ENCODE assay signal across 9 cellular contexts in the genomic region with DNA sequence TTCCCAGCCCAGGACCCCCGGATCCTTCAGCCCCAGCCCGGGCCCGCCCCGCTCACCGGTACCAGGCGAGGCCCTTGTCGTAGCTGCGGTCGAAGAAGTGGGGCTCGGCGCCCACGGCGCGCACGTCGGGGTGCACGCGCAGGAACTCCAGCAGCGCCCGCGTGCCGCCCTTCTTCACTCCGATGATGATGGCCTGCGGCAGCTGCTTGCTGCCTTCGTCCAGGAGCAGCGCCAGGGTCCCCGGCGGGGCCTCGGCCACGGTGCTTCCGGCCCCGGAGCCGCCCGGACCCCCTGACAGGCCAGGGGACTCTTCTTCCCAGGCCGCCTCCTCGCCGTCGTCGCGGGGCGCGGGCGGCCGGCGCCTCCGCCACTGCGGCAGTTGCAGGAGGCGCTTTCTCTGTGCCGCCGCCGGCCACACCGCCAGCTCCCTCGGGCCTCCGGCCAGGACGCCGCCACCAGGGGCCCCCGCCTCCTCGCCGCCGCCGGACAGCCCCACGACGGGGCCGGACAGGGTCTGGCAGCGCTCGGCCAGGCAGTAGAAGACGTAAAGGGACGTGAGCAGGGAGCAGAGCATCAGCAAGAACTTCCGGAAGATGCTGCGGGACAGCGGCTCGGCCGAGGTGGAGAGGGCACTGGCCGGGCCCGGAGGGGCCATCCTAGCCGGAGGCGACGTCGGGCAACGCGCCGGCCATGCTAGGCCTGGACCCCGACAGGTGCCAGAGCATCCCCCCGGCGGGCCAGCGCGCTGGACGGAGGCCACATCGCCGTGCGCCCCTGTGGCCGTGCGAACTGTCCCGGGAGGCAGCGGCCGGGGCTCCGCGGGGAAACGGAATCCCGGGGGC. TPM values are rescaled to one million over a fixed set of nuclear protein-coding genes. Genes with fewer than 3 reads are reported as not detected.
DNase-seq lines count a peak whose midpoint lies in the region; ATAC-seq and TF ChIP-seq lines count a peak whose summit lies in the region.
"Had no signal": no experiment of that assay in that cellular context is flagged by ENCODE, and none has a peak within 500 bp of the region (broad histone marks: within the 10 kb centered on the region; RNA-seq: fewer than 3 reads in every experiment).

No MANE protein-coding gene starts in this region.

- peak overlapping the region; percentile 12 for H2AFZ ChIP-seq in neuron (ENCODE audit: low read depth, low read length)

- DNase-seq in BE2C (peak; percentile 21), RPMI7951 (ENCODE audit: low read depth) (peak; percentile 54), fibroblast of villous mesenchyme (ENCODE audit: low read depth) (peak; percentile 42), NCI-H2107 (lab: John Stamatoyannopoulos, UW) (no peak), midbrain (lab: John Stamatoyannopoulos, UW) (no peak)
- DNase-seq: NCI-H345 had no signal

- no peak for ATAC-seq in GM21526 (IDR thresholded peaks at IDR 0.05; ENCODE audit: low FRiP score, unreplicated experiment)
- no peak for ATAC-seq in HG03571 (IDR thresholded peaks at IDR 0.05; ENCODE audit: unreplicated experiment)

- H3K9me3 ChIP-seq in BE2C, result no peaks in the 10 kb centered on the region
- no peaks in the 10 kb centered on the region for H3K9me3 ChIP-seq in neuron (ENCODE audit: low read length)

- H3K4me3 ChIP-seq in BE2C (ENCODE audit: low read depth, low read length), result peak overlapping the region; percentile 54
- H3K4me3 ChIP-seq in fibroblast of villous mesenchyme (ENCODE audit: low read depth, low read length), result peak overlapping the region; percentile 81
- H3K4me3 ChIP-seq in neuron (ENCODE audit: low read length), result peak overlapping the region; percentile 64

- TF ChIP-seq CTCF in BE2C (IDR thresholded peaks at IDR 0.05; ENCODE audit: low read depth, low read length) (no peak), fibroblast of villous mesenchyme (IDR thresholded peaks at IDR 0.05; ENCODE audit: insufficient read depth, low read depth, low read length) (no peak)

- H3K36me3 ChIP-seq in BE2C, result no peaks in the 10 kb centered on the region
- peaks cover 8% of the 10 kb centered on the region for H3K36me3 ChIP-seq in neuron (ENCODE audit: insufficient read depth, low read length)

- H3K27me3 ChIP-seq in BE2C (peaks cover 28% of the 10 kb centered on the region), neuron (ENCODE audit: insufficient read depth, low read length) (no peaks in the 10 kb centered on the region)

- H3K4me1 ChIP-seq in BE2C, result no peaks in the 10 kb centered on the region
- peaks cover 26% of the 10 kb centered on the region for H3K4me1 ChIP-seq in neuron (ENCODE audit: insufficient read depth, low read length)

RNA-seq across cellular contexts. Expression of a gene that starts 1.0 kb away (rescaled TPM):
- polyA plus RNA-seq in BE2C (2012; ENCODE audit: insufficient read depth, insufficient read length, low read depth), result 1.1 TPM
- 14.7 and 14.9 TPM in 2 replicates for total RNA-seq in RPMI7951 (2014; rRNA removed; shearing (Covaris generic))
- total RNA-seq in fibroblast of villous mesenchyme, result 13.8 and 15.5 TPM in 2 replicates

Comparison
In these comparisons a context has a peak if more than half of its experiments do, and no peak if none do; other contexts are left out.
1. DNase-seq: peak in BE2C (single experiment), RPMI7951 (single experiment) and fibroblast of villous mesenchyme (single experiment); none in NCI-H2107 (single experiment) and midbrain (single experiment).
2. Peak in every context shown above with its lines, with median percentiles within 50 percentile points of each other: H3K4me3 ChIP-seq.